ENCODE assay signal across 15 cellular contexts in genomic region chr12:132617822-132618682, GRCh38. TPM values are rescaled to one million over a fixed set of nuclear protein-coding genes. Genes with fewer than 3 reads are reported as not detected.
DNase-seq lines count a peak whose midpoint lies in the region; ATAC-seq, FAIRE-seq and TF ChIP-seq lines count a peak whose summit lies in the region.
"Had no signal": no experiment of that assay in that cellular context is flagged by ENCODE, and none has a peak within 500 bp of the region (broad histone marks: within the 10 kb centered on the region; RNA-seq: fewer than 3 reads in every experiment).

No MANE protein-coding gene starts in this region.

- no peaks in the 10 kb centered on the region for H3K36me3 ChIP-seq in CD8-positive, alpha-beta memory T cell (ENCODE audit: insufficient read depth, low read length)
- peaks cover 3% of the 10 kb centered on the region; the same call in 1 of the 2 replicates for H3K36me3 ChIP-seq in HUES6 (ENCODE audit: control insufficient read depth, insufficient read depth, low read length)
- no peaks in the 10 kb centered on the region for H3K36me3 ChIP-seq in naive thymus-derived CD4-positive, alpha-beta T cell (ENCODE audit: control insufficient read depth in 2 of 3, insufficient read depth in 3 of 3, low read length in 3 of 3)
- H3K36me3 ChIP-seq: SJCRH30 had no signal

- H3K4me1 Mint-ChIP-seq in CD8-positive, alpha-beta memory T cell = peaks cover 10 to 19% (median 14%) of the 10 kb centered on the region in 3 donors
- peaks cover 10% of the 10 kb centered on the region for H3K4me1 Mint-ChIP-seq in MCF 10A (ENCODE audit: insufficient read depth, unreplicated experiment)
- peaks cover 9 to 18% (median 14%) of the 10 kb centered on the region in 7 donors for H3K4me1 Mint-ChIP-seq in naive thymus-derived CD4-positive, alpha-beta T cell
- peaks cover 7% of the 10 kb centered on the region for H3K4me1 Mint-ChIP-seq in CD14-positive monocyte

- TF ChIP-seq POLR2A in GM12892 (IDR thresholded peaks at IDR 0.05; ENCODE audit: low read depth, low read length) = no peak

- CTCF ChIA-PET in CD8-positive, alpha-beta memory T cell (lab: Charles Lee) = interaction anchor here (0.8 to 4.2 kb wide), 2 partner anchors 8 to 203 kb away, joined by 3 to 41 read pairs; no protein-coding TSS in a partner anchor
- CTCF ChIA-PET in MCF 10A (lab: Yijun Ruan, JAX) = interaction anchor here (0.6 to 2.3 kb wide), 5 partner anchors 34 to 477 kb away, joined by 3 to 22 read pairs (median 3); no protein-coding TSS in a partner anchor
- CTCF ChIA-PET in naive thymus-derived CD4-positive, alpha-beta T cell (lab: Charles Lee) = no interaction called here

- H3K9me3 Mint-ChIP-seq in CD8-positive, alpha-beta memory T cell = peaks cover 0 to 17% (median 6%) of the 10 kb centered on the region in 5 donors
- no peaks in the 10 kb centered on the region for H3K9me3 Mint-ChIP-seq in MCF 10A (ENCODE audit: unreplicated experiment)
- H3K9me3 Mint-ChIP-seq in naive thymus-derived CD4-positive, alpha-beta T cell = peaks cover 0 to 26% (median 6%) of the 10 kb centered on the region in 11 donors
- H3K9me3 Mint-ChIP-seq in CD14-positive monocyte = peaks cover 17 to 38% (median 27%) of the 10 kb centered on the region in 7 donors

- peak overlapping the region in 5 of 7 donors; percentile 2 to 59 (median 52) for H3K4me3 Mint-ChIP-seq in CD8-positive, alpha-beta memory T cell
- H3K4me3 Mint-ChIP-seq in MCF 10A (ENCODE audit: unreplicated experiment) (peak overlapping the region; percentile 31), CD14-positive monocyte (peak overlapping the region in 1 of 2 donors; percentile 89)
- peak overlapping the region; percentile 4 to 81 (median 62) for H3K4me3 Mint-ChIP-seq in naive thymus-derived CD4-positive, alpha-beta T cell

- POLR2A ChIA-PET in CD8-positive, alpha-beta memory T cell (lab: Charles Lee) = no interaction called here
- POLR2A ChIA-PET in MCF 10A (lab: Yijun Ruan, JAX) = interaction anchor here (0.6 kb wide), 1 partner anchor 487 kb away, joined by 3 read pairs; no protein-coding TSS in a partner anchor
- POLR2A ChIA-PET in naive thymus-derived CD4-positive, alpha-beta T cell (lab: Charles Lee) = no interaction called here

- BruUV-seq in MCF 10A (replicated peaks; lab: Mats Ljungman, UMichigan) = no TSS peak

- no peak overlapping the region for H3K27ac Mint-ChIP-seq in CD8-positive, alpha-beta memory T cell
- H3K27ac Mint-ChIP-seq in MCF 10A (ENCODE audit: low read depth, unreplicated experiment) (no peak overlapping the region), CD14-positive monocyte (no peak overlapping the region)
- peak overlapping the region in 3 of 9 donors; percentile 17 to 55 (median 47) for H3K27ac Mint-ChIP-seq in naive thymus-derived CD4-positive, alpha-beta T cell

- FAIRE-seq in GM12892 (lab: Jason Lieb, UNC) = no peak

- H3K27ac ChIP-seq in CD8-positive, alpha-beta memory T cell (ENCODE audit: low read depth, low read length) = no peak overlapping the region
- no peak overlapping the region for H3K27ac ChIP-seq in HUES6 (ENCODE audit: low read depth, low read length)
- H3K27ac ChIP-seq in naive thymus-derived CD4-positive, alpha-beta T cell (ENCODE audit: low read depth, low read length) = no peak overlapping the region
- H3K27ac ChIP-seq: SJCRH30 had no signal

- peaks cover 0 to 1% (median 0%) of the 10 kb centered on the region in 3 donors for H3K36me3 Mint-ChIP-seq in CD8-positive, alpha-beta memory T cell
- H3K36me3 Mint-ChIP-seq in MCF 10A (ENCODE audit: insufficient read depth, unreplicated experiment) = no peaks in the 10 kb centered on the region
- peaks cover 0 to 7% (median 0%) of the 10 kb centered on the region in 5 donors for H3K36me3 Mint-ChIP-seq in naive thymus-derived CD4-positive, alpha-beta T cell
- peaks cover 8 to 10% of the 10 kb centered on the region in 2 donors for H3K36me3 Mint-ChIP-seq in CD14-positive monocyte

- H3K9me3 ChIP-seq in CD8-positive, alpha-beta memory T cell (ENCODE audit: low read length) = no peaks in the 10 kb centered on the region
- peaks cover 16% of the 10 kb centered on the region; the same call in 1 of the 2 replicates for H3K9me3 ChIP-seq in HUES6 (ENCODE audit: control insufficient read depth, insufficient read depth, low read depth, low read length)
- peaks cover 0 to 18% (median 8%) of the 10 kb centered on the region in 3 experiments for H3K9me3 ChIP-seq in naive thymus-derived CD4-positive, alpha-beta T cell (ENCODE audit: control insufficient read depth in 2 of 3, low read length in 3 of 3)
- H3K9me3 ChIP-seq: SJCRH30 had no signal

- ATAC-seq in naive thymus-derived CD4-positive, alpha-beta T cell = no peak

- H3K4me3 ChIP-seq in CD8-positive, alpha-beta memory T cell (ENCODE audit: low read length) = no peak overlapping the region
- peak overlapping the region; percentile 51 for H3K4me3 ChIP-seq in HUES6 (ENCODE audit: low read depth, low read length)
- no peak overlapping the region for H3K4me3 ChIP-seq in naive thymus-derived CD4-positive, alpha-beta T cell (ENCODE audit: low read length)
- H3K4me3 ChIP-seq: SJCRH30 had no signal

- peaks cover 13% of the 10 kb centered on the region for H3K27me3 ChIP-seq in CD8-positive, alpha-beta memory T cell (ENCODE audit: insufficient read depth, low read length, poor library complexity, severe bottlenecking)
- H3K27me3 ChIP-seq in HUES6 (ENCODE audit: control insufficient read depth, insufficient read depth, low read length) = peaks cover 78% of the 10 kb centered on the region
- peaks cover 4 to 19% of the 10 kb centered on the region in 2 donors for H3K27me3 ChIP-seq in naive thymus-derived CD4-positive, alpha-beta T cell (ENCODE audit: control insufficient read depth in 2 of 2, insufficient read depth in 2 of 2, low read length in 2 of 2)
- H3K27me3 ChIP-seq: SJCRH30 had no signal

- DNase-seq in CD8-positive, alpha-beta memory T cell = peak in 1 of 5 donors; percentile 21
- no peak for DNase-seq in MCF 10A (ENCODE audit: unreplicated experiment)
- no peak for DNase-seq in naive thymus-derived CD4-positive, alpha-beta T cell
- no peak for DNase-seq in SW 1271 (lab: John Stamatoyannopoulos, UW)
- DNase-seq in middle frontal gyrus (ENCODE audit: extremely low spot score, low spot score) = no peak
- no peak for DNase-seq in GM12892 (ENCODE audit: insufficient read length)
- DNase-seq in CD14-positive monocyte (ENCODE audit: low spot score) = no peak
- DNase-seq: central memory CD4-positive, alpha-beta T cell; HCEC 1CT; NCI-H1092 treated with DMSO at 0.1 percent for 48 hours; occipital lobe; SJCRH30 had no signal

- no peaks in the 10 kb centered on the region for H3K4me1 ChIP-seq in CD8-positive, alpha-beta memory T cell (ENCODE audit: insufficient read depth, low read length)
- H3K4me1 ChIP-seq in HUES6 (ENCODE audit: control insufficient read depth, insufficient read depth, low read length) = no peaks in the 10 kb centered on the region
- peaks cover 0 to 5% of the 10 kb centered on the region in 2 donors for H3K4me1 ChIP-seq in naive thymus-derived CD4-positive, alpha-beta T cell (ENCODE audit: control insufficient read depth in 2 of 2, insufficient read depth in 2 of 2, low read length in 2 of 2)
- H3K4me1 ChIP-seq: SJCRH30 had no signal

- no peak for TF ChIP-seq CTCF in MCF 10A (IDR thresholded peaks at IDR 0.05; ENCODE audit: unreplicated experiment)
- no peak for TF ChIP-seq CTCF in CD14-positive monocyte (IDR thresholded peaks at IDR 0.05)

- H3K9ac ChIP-seq in HUES6 (ENCODE audit: low read length) = no peak overlapping the region

- intact Hi-C loops in MCF 10A (cut with micrococcal nuclease) (loop anchor here (10.0 kb wide), 1 partner anchor 463 kb away; no protein-coding TSS in a partner anchor), CD14-positive monocyte (cut with micrococcal nuclease) (loop anchor here in 1 of 2 donors (5.0 kb wide), 2 partner anchors 201 to 466 kb away; no protein-coding TSS in a partner anchor)
- intact Hi-C loops in naive thymus-derived CD4-positive, alpha-beta T cell (cut with micrococcal nuclease) = loop anchor here (5.0 to 10.0 kb wide), 3 partner anchors 96 to 466 kb away; no protein-coding TSS in a partner anchor

- H3K27me3 Mint-ChIP-seq in CD8-positive, alpha-beta memory T cell = peaks cover 28 to 35% of the 10 kb centered on the region in 2 donors
- H3K27me3 Mint-ChIP-seq in MCF 10A (ENCODE audit: insufficient read depth, unreplicated experiment) (peaks cover 35% of the 10 kb centered on the region), CD14-positive monocyte (ENCODE audit: low read depth in 3 of 3) (peaks cover 45 to 76% (median 57%) of the 10 kb centered on the region in 3 donors)
- peaks cover 24 to 32% (median 26%) of the 10 kb centered on the region in 5 donors for H3K27me3 Mint-ChIP-seq in naive thymus-derived CD4-positive, alpha-beta T cell

RNA-seq across cellular contexts. Expression of gene P2RX2, which starts 0.5 kb away (rescaled TPM):
- total RNA-seq in CD8-positive, alpha-beta memory T cell = not detected
- not detected for polyA plus RNA-seq in CD8-positive, alpha-beta memory T cell
- not detected in 2 replicates for total RNA-seq in MCF 10A (2022)
- under 1 TPM in 1 of 5 experiments, not detected in 4; 0.32 TPM for total RNA-seq in naive thymus-derived CD4-positive, alpha-beta T cell
- not detected for polyA plus RNA-seq in naive thymus-derived CD4-positive, alpha-beta T cell
- not detected for polyA plus RNA-seq in GM12892 (2012; ENCODE audit: missing spikeins)
- polyA plus RNA-seq in CD14-positive monocyte = not detected
- total RNA-seq: glomerular endothelial cell, occipital lobe, SJCRH30 had no signal

RNA-seq across cellular contexts. Expression of gene LRCOL1, which starts 7.7 kb away (rescaled TPM):
- total RNA-seq in CD8-positive, alpha-beta memory T cell = not detected
- polyA plus RNA-seq in CD8-positive, alpha-beta memory T cell = not detected
- total RNA-seq in MCF 10A (2022) = not detected in 2 replicates
- not detected for total RNA-seq in naive thymus-derived CD4-positive, alpha-beta T cell
- not detected for polyA plus RNA-seq in naive thymus-derived CD4-positive, alpha-beta T cell
- not detected for polyA plus RNA-seq in GM12892 (2012; ENCODE audit: missing spikeins)
- not detected for polyA plus RNA-seq in CD14-positive monocyte
- total RNA-seq: G401, glomerular endothelial cell, occipital lobe, SJCRH30 had no signal
